11 cellular contexts compared by ENCODE assay signal in genomic region chr6:12348530-12349511, GRCh38. TPM values are rescaled to one million over a fixed set of nuclear protein-coding genes. Genes with fewer than 3 reads are reported as not detected.
DNase-seq lines count a peak whose midpoint lies in the region; ATAC-seq, FAIRE-seq and TF ChIP-seq lines count a peak whose summit lies in the region.
"Had no signal": no experiment of that assay in that cellular context is flagged by ENCODE, and none has a peak within 500 bp of the region (broad histone marks: within the 10 kb centered on the region; RNA-seq: fewer than 3 reads in every experiment).

No MANE protein-coding gene starts in this region.

- DNase-seq in Caki2 (ENCODE audit: low read depth) (peak; percentile 89), RCC 7860 (ENCODE audit: low spot score) (peak; percentile 98), pancreas (no peak), HAP-1 (ENCODE audit: low spot score in 2 of 2) (no peak)
- DNase-seq in activated CD4-positive, alpha-beta T cell treated with anti-CD3 and anti-CD28 coated beads for 4 hours, result no peak
- no peak for DNase-seq in activated CD4-positive, alpha-beta memory T cell treated with anti-CD3 and anti-CD28 coated beads, Interleukin-2, amount 10 ng/mL, durations not matched to agents 7 days and 5 days

- H3K27me3 ChIP-seq in pancreas (no peaks in the 10 kb centered on the region), HAP-1 (ENCODE audit: low read depth) (no peaks in the 10 kb centered on the region)
- H3K27me3 ChIP-seq: neutrophil had no signal

- H3K9me3 ChIP-seq in pancreas, result no peaks in the 10 kb centered on the region
- no peaks in the 10 kb centered on the region for H3K9me3 ChIP-seq in HAP-1
- H3K9me3 ChIP-seq: neutrophil had no signal

- no peak for TF ChIP-seq CTCF in pancreas (IDR thresholded peaks at IDR 0.05)

- in situ Hi-C loops in Caki2 (cut with HindIII; ENCODE audit: low pct_unique_long_range_greater_than_20kb, low sequenced_read_pairs) (no loop called here), HAP-1 (cut with MboI; ENCODE audit: low sequenced_read_pairs) (no loop called here)

- no peak overlapping the region for H3K27ac Mint-ChIP-seq in activated CD4-positive, alpha-beta memory T cell treated with anti-CD3 and anti-CD28 coated beads, Interleukin-2, amount 10 ng/mL, durations not matched to agents 7 days and 5 days

- peak; percentile 95 for FAIRE-seq in RCC 7860 (lab: Jason Lieb, UNC)
- no peak for FAIRE-seq in pancreas (lab: Jason Lieb, UNC)
- FAIRE-seq: GM19239 had no signal

- intact Hi-C loops in pancreas (cut with DNase I), result no loop called here

- peak overlapping the region in 1 of 4 donors; percentile 51 for H3K27ac ChIP-seq in pancreas
- H3K27ac ChIP-seq: neutrophil had no signal

- WGBS in pancreas, 2 donors, result 59 to 62% methylated on average over 6 of the region's 6 CpGs

- no peak overlapping the region for H3K4me3 Mint-ChIP-seq in activated CD4-positive, alpha-beta memory T cell treated with anti-CD3 and anti-CD28 coated beads, Interleukin-2, amount 10 ng/mL, durations not matched to agents 7 days and 5 days
- H3K4me3 Mint-ChIP-seq: brain had no signal

- peaks cover 12 to 26% (median 21%) of the 10 kb centered on the region in 3 donors for H3K4me1 ChIP-seq in pancreas
- H3K4me1 ChIP-seq in HAP-1, result no peaks in the 10 kb centered on the region

- H3K36me3 Mint-ChIP-seq in activated CD4-positive, alpha-beta memory T cell treated with anti-CD3 and anti-CD28 coated beads, Interleukin-2, amount 10 ng/mL, durations not matched to agents 7 days and 5 days (ENCODE audit: low read depth), result no peaks in the 10 kb centered on the region
- H3K36me3 Mint-ChIP-seq: brain had no signal

- ATAC-seq in esophagus mucosa (peak; percentile 56), pancreas (peak; percentile 32 to 68 (median 56)), GM21515 (IDR thresholded peaks at IDR 0.05; ENCODE audit: unreplicated experiment) (no peak)

- H3K9me3 Mint-ChIP-seq in activated CD4-positive, alpha-beta memory T cell treated with anti-CD3 and anti-CD28 coated beads, Interleukin-2, amount 10 ng/mL, durations not matched to agents 7 days and 5 days, result peaks cover 3% of the 10 kb centered on the region

- no peaks in the 10 kb centered on the region for H3K4me1 Mint-ChIP-seq in activated CD4-positive, alpha-beta memory T cell treated with anti-CD3 and anti-CD28 coated beads, Interleukin-2, amount 10 ng/mL, durations not matched to agents 7 days and 5 days

- H3K4me3 ChIP-seq in pancreas, result no peak overlapping the region
- H3K4me3 ChIP-seq in HAP-1, result no peak overlapping the region

- H3K27me3 Mint-ChIP-seq in activated CD4-positive, alpha-beta memory T cell treated with anti-CD3 and anti-CD28 coated beads, Interleukin-2, amount 10 ng/mL, durations not matched to agents 7 days and 5 days, result no peaks in the 10 kb centered on the region

- no peaks in the 10 kb centered on the region for H3K36me3 ChIP-seq in pancreas
- H3K36me3 ChIP-seq in HAP-1 (replicated peaks), result no peaks in the 10 kb centered on the region
- H3K36me3 ChIP-seq: neutrophil had no signal

- CTCF ChIA-PET in activated CD4-positive, alpha-beta memory T cell treated with anti-CD3 and anti-CD28 coated beads, Interleukin-2, amount 10 ng/mL, durations not matched to agents 7 days and 5 days (lab: Charles Lee), result no interaction called here

- POLR2A ChIA-PET in activated CD4-positive, alpha-beta memory T cell treated with anti-CD3 and anti-CD28 coated beads, Interleukin-2, amount 10 ng/mL, durations not matched to agents 7 days and 5 days (lab: Charles Lee), result no interaction called here

RNA-seq across cellular contexts. Expression of gene EDN1, which starts 58.7 kb away (rescaled TPM):
- 1.2 and 9.5 TPM in 2 replicates for total RNA-seq in Caki2 (2014; rRNA removed; shearing (Covaris generic); ENCODE audit: low replicate concordance)
- total RNA-seq in esophagus mucosa (0.76 TPM), pancreas (10 to 100 TPM in 2 of 6 donors, 1 to 10 TPM in 4; 2.4 to 16.0 (median 3.8) TPM)
- polyA plus RNA-seq in pancreas, result 1 to 10 TPM; 5.9 to 7.3 TPM
- under 1 TPM in 1 of 2 experiments, not detected in 1; 0.10 TPM for total RNA-seq in activated CD4-positive, alpha-beta memory T cell treated with anti-CD3 and anti-CD28 coated beads, Interleukin-2, amount 10 ng/mL, durations not matched to agents 7 days and 5 days

Comparison
In these comparisons a context has a peak if more than half of its experiments do, and no peak if none do; other contexts are left out.
1. DNase-seq: peak in Caki2 (single experiment) and RCC 7860 (single experiment); none in pancreas (0 of 6), activated CD4-positive, alpha-beta T cell treated with anti-CD3 and anti-CD28 coated beads for 4 hours (0 of 2), HAP-1 (0 of 2) and activated CD4-positive, alpha-beta memory T cell treated with anti-CD3 and anti-CD28 coated beads, Interleukin-2, amount 10 ng/mL, durations not matched to agents 7 days and 5 days (single experiment).